ENCODE assay signal across 15 cellular contexts in genomic region chr1:20149601-20150325, GRCh38. TPM values are rescaled to one million over a fixed set of nuclear protein-coding genes. Genes with fewer than 3 reads are reported as not detected.
DNase-seq lines count a peak whose midpoint lies in the region; TF ChIP-seq lines count a peak whose summit lies in the region.
"Had no signal": no experiment of that assay in that cellular context is flagged by ENCODE, and none has a peak within 500 bp of the region (broad histone marks: within the 10 kb centered on the region; RNA-seq: fewer than 3 reads in every experiment).

No MANE protein-coding gene starts in this region.

- no peak overlapping the region for H3K4ac ChIP-seq in H9 (ENCODE audit: low read depth, low read length)

- no peak overlapping the region for H3K18ac ChIP-seq in H9 (ENCODE audit: insufficient read length, low read depth, low read length)

- no peak overlapping the region for H3K27ac ChIP-seq in HEK293 (ENCODE audit: extremely low read depth, low read depth, low read length)
- no peak overlapping the region for H3K27ac ChIP-seq in H9 (ENCODE audit: insufficient read length, low read depth, low read length)
- no peak overlapping the region for H3K27ac ChIP-seq in tibial nerve
- H3K27ac ChIP-seq: BLaER1 treated with 17β-estradiol and CSF1 and Interleukin-3, amounts not matched to agents 10 nM and 100 nM had no signal

- DNase-seq in D341Med (ENCODE audit: low spot score) (peak; percentile 15), glutamatergic neuron (peak; percentile 12), posterior vena cava (ENCODE audit: low spot score) (peak; percentile 66), H9 (no peak), tibial nerve (ENCODE audit: low spot score in 2 of 2) (no peak), NCI-H774 (lab: John Stamatoyannopoulos, UW) (no peak)
- DNase-seq: ACHN; CD4-positive, CD25-positive, alpha-beta regulatory T cell; DMS 273 treated with DMSO at 0.1 percent for 48 hours; HCEC 1CT had no signal

- H3K27me3 Mint-ChIP-seq in glutamatergic neuron (ENCODE audit: unreplicated experiment) (peaks cover 1% of the 10 kb centered on the region), H9 (ENCODE audit: low read depth) (no peaks in the 10 kb centered on the region)
- H3K27me3 Mint-ChIP-seq: CD4-positive, CD25-positive, alpha-beta regulatory T cell had no signal

- H2AFZ ChIP-seq in H9 (ENCODE audit: low read length), result no peak overlapping the region
- H2AFZ ChIP-seq: GM23338 had no signal

- H3K4me3 ChIP-seq in HEK293 (ENCODE audit: low read depth, low read length), result no peak overlapping the region
- no peak overlapping the region for H3K4me3 ChIP-seq in tibial nerve
- H3K4me3 ChIP-seq: BLaER1 treated with 17β-estradiol and CSF1 and Interleukin-3, amounts not matched to agents 10 nM and 100 nM; GM23338 had no signal

- no peak overlapping the region for H2BK12ac ChIP-seq in H9 (ENCODE audit: insufficient read length, low read depth, low read length)

- H3K9me3 Mint-ChIP-seq in glutamatergic neuron (ENCODE audit: unreplicated experiment), result peaks cover 1% of the 10 kb centered on the region
- no peaks in the 10 kb centered on the region for H3K9me3 Mint-ChIP-seq in H9
- H3K9me3 Mint-ChIP-seq: GM23338 had no signal

- no peak overlapping the region for H3K23ac ChIP-seq in H9 (ENCODE audit: insufficient read length, low read depth, low read length)

- CTCF ChIA-PET in HEK293 (lab: Yijun Ruan, JAX), result interaction anchor here (0.7 to 6.0 kb wide), 4 partner anchors 50 to 700 kb away, joined by 3 to 53 read pairs (median 25); no protein-coding TSS in a partner anchor

- H3K79me1 ChIP-seq in H9 (ENCODE audit: insufficient read depth, low read depth, low read length, poor library complexity, severe bottlenecking), result no peaks in the 10 kb centered on the region

- H3K4me3 Mint-ChIP-seq in glutamatergic neuron (ENCODE audit: unreplicated experiment) (no peak overlapping the region), H9 (no peak overlapping the region)
- H3K4me3 Mint-ChIP-seq: CD4-positive, CD25-positive, alpha-beta regulatory T cell; GM23338 had no signal

- H2BK5ac ChIP-seq in H9 (ENCODE audit: insufficient read length, low read length), result no peak overlapping the region

- no peak overlapping the region for H3K4me2 ChIP-seq in H9 (ENCODE audit: insufficient read depth, insufficient read length, low read length)
- H3K4me2 ChIP-seq: BLaER1 treated with 17β-estradiol and CSF1 and Interleukin-3, amounts not matched to agents 10 nM and 100 nM; GM23338 had no signal

- no peak overlapping the region for H2BK20ac ChIP-seq in H9 (ENCODE audit: low read depth, low read length, poor library complexity, severe bottlenecking)

- H3K23me2 ChIP-seq in H9 (ENCODE audit: insufficient read length, low read depth, low read length, poor library complexity, severe bottlenecking), result peaks cover 9% of the 10 kb centered on the region

- no peak for TF ChIP-seq POLR2A in tibial nerve (IDR thresholded peaks at IDR 0.05)

- H4K5ac ChIP-seq in H9 (ENCODE audit: insufficient read length, low read depth, low read length), result no peak overlapping the region

- no peak overlapping the region for H4K8ac ChIP-seq in H9 (replicated peaks; ENCODE audit: insufficient read length, low read depth, low read length)

- H3K27me3 ChIP-seq in H9 (ENCODE audit: insufficient read depth, low read length) (no peaks in the 10 kb centered on the region), tibial nerve (no peaks in the 10 kb centered on the region)
- H3K27me3 ChIP-seq: BLaER1 treated with 17β-estradiol and CSF1 and Interleukin-3, amounts not matched to agents 10 nM and 100 nM had no signal

- no peak overlapping the region for H3K9ac ChIP-seq in H9 (ENCODE audit: extremely low read depth, insufficient read length, low read length)

- no peaks in the 10 kb centered on the region for H4K20me1 ChIP-seq in H9 (ENCODE audit: control insufficient read depth, insufficient read depth, insufficient read length)
- H4K20me1 ChIP-seq: BLaER1 treated with 17β-estradiol and CSF1 and Interleukin-3, amounts not matched to agents 10 nM and 100 nM had no signal

- no peak overlapping the region for H4K91ac ChIP-seq in H9 (ENCODE audit: insufficient read length, low read depth, low read length)

- TF ChIP-seq CTCF in HEK293 (tag by site-specific recombination; IDR thresholded peaks at IDR 0.05) (no peak), glutamatergic neuron (IDR thresholded peaks at IDR 0.05; ENCODE audit: partially characterized antibody, unreplicated experiment) (no peak), H9 (conservative IDR thresholded peaks at IDR 0.05) (no peak), tibial nerve (IDR thresholded peaks at IDR 0.05) (no peak)

- no CpG with 5 or more reads among the region's 27 CpGs for WGBS in H9 (ENCODE audit: extremely low coverage, insufficient read length, low lambda C conversion rate)
- 81 to 82% methylated on average over 20 to 26 of the region's 27 CpGs for WGBS in tibial nerve, 2 donors

- H3K4me1 ChIP-seq in HEK293 (ENCODE audit: control insufficient read depth, insufficient read depth, low read length) (no peaks in the 10 kb centered on the region), H9 (ENCODE audit: insufficient read depth, low read length) (no peaks in the 10 kb centered on the region), tibial nerve (peaks cover 0 to 23% (median 10%) of the 10 kb centered on the region in 4 donors)

- POLR2A ChIA-PET in HEK293 (lab: Yijun Ruan, JAX), result no interaction called here

- H3T11ph ChIP-seq in H9 (ENCODE audit: low read length), result no peak overlapping the region

- H3K36me3 Mint-ChIP-seq in glutamatergic neuron (ENCODE audit: unreplicated experiment), result no peaks in the 10 kb centered on the region
- H3K36me3 Mint-ChIP-seq in H9 (ENCODE audit: insufficient read depth in 1 of 3, low read depth in 3 of 3), result no peaks in the 10 kb centered on the region
- H3K36me3 Mint-ChIP-seq: CD4-positive, CD25-positive, alpha-beta regulatory T cell had no signal

- H3K36me3 ChIP-seq in HEK293 (ENCODE audit: control insufficient read depth in 2 of 2, insufficient read depth in 1 of 2, low read length in 2 of 2) (no peaks in the 10 kb centered on the region), tibial nerve (no peaks in the 10 kb centered on the region)
- H3K36me3 ChIP-seq: BLaER1 treated with 17β-estradiol and CSF1 and Interleukin-3, amounts not matched to agents 10 nM and 100 nM had no signal

- no peak overlapping the region for H3K56ac ChIP-seq in H9 (ENCODE audit: insufficient read length, low read depth, low read length)

- no peak overlapping the region for H3K27ac Mint-ChIP-seq in glutamatergic neuron (ENCODE audit: unreplicated experiment)
- H3K27ac Mint-ChIP-seq in H9, result no peak overlapping the region
- H3K27ac Mint-ChIP-seq: GM23338 had no signal

- no peak overlapping the region for H3K14ac ChIP-seq in H9 (ENCODE audit: insufficient read depth, low read length)

- H3K4me1 Mint-ChIP-seq in glutamatergic neuron (ENCODE audit: low read depth, unreplicated experiment) (no peaks in the 10 kb centered on the region), H9 (peaks cover 12 to 36% of the 10 kb centered on the region in 2 experiments)

- no peak overlapping the region for H2AK5ac ChIP-seq in H9 (ENCODE audit: insufficient read length, low read length)

- H2BK15ac ChIP-seq in H9 (ENCODE audit: low read depth, low read length), result no peak overlapping the region

- H3K9me3 ChIP-seq in HEK293 (ENCODE audit: control insufficient read depth, insufficient read depth, low read depth, low read length) (no peaks in the 10 kb centered on the region), H9 (ENCODE audit: control insufficient read depth, low read depth, low read length) (no peaks in the 10 kb centered on the region), tibial nerve (no peaks in the 10 kb centered on the region)

- TF ChIP-seq EP300 in tibial nerve (IDR thresholded peaks at IDR 0.05), result no peak

- no peak overlapping the region for H2BK120ac ChIP-seq in H9 (ENCODE audit: low read depth, low read length, poor library complexity, severe bottlenecking)

- no peaks in the 10 kb centered on the region for H3K79me2 ChIP-seq in H9 (ENCODE audit: insufficient read depth, low read length)

- intact Hi-C loops in posterior vena cava (cut with DNase I), result loop anchor here (5.0 kb wide), 2 partner anchors 172 to 227 kb away; partner anchors contain the start of genes PLA2G2A (in 1 of the 2) and PLA2G2E (in 1 of the 2)

TF ChIP-seq in HEK293, 187 proteins besides CTCF, POLR2A, EP300 and RAD21 (continues in another document):
- TF ChIP-seq MEIS1 (CRISPR knock-in tag; IDR thresholded peaks at IDR 0.05; ENCODE audit: borderline replicate concordance) (no peak), ZNF211 (tag by site-specific recombination; IDR thresholded peaks at IDR 0.05; ENCODE audit: low read depth) (no peak), OVOL3 (tag by site-specific recombination; IDR thresholded peaks at IDR 0.05) (no peak), BCL6B (tag by site-specific recombination; IDR thresholded peaks at IDR 0.05) (no peak), ZNF623 (tag by site-specific recombination; IDR thresholded peaks at IDR 0.05) (no peak)

RNA-seq across cellular contexts. Expression of gene PLA2G2F, which starts 10.6 kb away (rescaled TPM):
- total RNA-seq in glutamatergic neuron (ENCODE audit: unreplicated experiment) (not detected), posterior vena cava (not detected), H9 (2021) (not detected in 2 replicates), tibial nerve (not detected)
- total RNA-seq: A172; CD4-positive, CD25-positive, alpha-beta regulatory T cell; Daoy; GM23338 had no signal

RNA-seq across cellular contexts. Expression of gene PLA2G2D, which starts 30.4 kb away (rescaled TPM):
- total RNA-seq in glutamatergic neuron (ENCODE audit: unreplicated experiment) (not detected), posterior vena cava (not detected), H9 (2021) (not detected in 2 replicates), tibial nerve (not detected)
- total RNA-seq: A172; CD4-positive, CD25-positive, alpha-beta regulatory T cell; Daoy; GM23338 had no signal

RNA-seq across cellular contexts. Expression of gene UBXN10, which starts 36.1 kb away (rescaled TPM):
- total RNA-seq in glutamatergic neuron (ENCODE audit: unreplicated experiment), result 0.49 TPM
- under 1 TPM; 0.29 to 0.60 TPM for total RNA-seq in posterior vena cava
- total RNA-seq in H9 (2021), result 0.59 and 0.90 TPM in 2 replicates
- under 1 TPM; under 0.01 to 0.84 (median 0.41) TPM for total RNA-seq in tibial nerve
- total RNA-seq: A172 had no signal

RNA-seq across cellular contexts. Expression of gene PLA2G2C, which starts 36.6 kb away (rescaled TPM):
- total RNA-seq in glutamatergic neuron (ENCODE audit: unreplicated experiment) (not detected), posterior vena cava (under 1 TPM; 0.14 to 0.24 TPM), H9 (2021) (not detected in 2 replicates), tibial nerve (not detected)
- total RNA-seq: A172; CD4-positive, CD25-positive, alpha-beta regulatory T cell; Daoy; GM23338 had no signal

Comparison
In these comparisons a context has a peak if more than half of its experiments do, and no peak if none do; other contexts are left out.
1. DNase-seq: peak in D341Med (single experiment), glutamatergic neuron (single experiment) and posterior vena cava (single experiment); none in H9 (single experiment), tibial nerve (0 of 2) and NCI-H774 (single experiment).